1 cellular context compared by ENCODE assay signal in genomic region chr20:32621071-32621913, GRCh38.
TF ChIP-seq lines count a peak whose summit lies in the region.

No MANE protein-coding gene starts in this region.

TF ChIP-seq in HEK293, 187 proteins besides CTCF, POLR2A, EP300 and RAD21 (continued from another document):
- TF ChIP-seq PATZ1 (tag by site-specific recombination; IDR thresholded peaks at IDR 0.05) (no peak), SCRT2 (tag by site-specific recombination; IDR thresholded peaks at IDR 0.05) (no peak), EGR2 (tag by site-specific recombination; IDR thresholded peaks at IDR 0.05; ENCODE audit: low read depth) (peak; percentile 68), ZBTB8A (tag by site-specific recombination; IDR thresholded peaks at IDR 0.05) (no peak), ZBTB26 (tag by site-specific recombination; optimal IDR thresholded peaks at IDR 0.05) (no peak), ZXDB (tag by site-specific recombination; IDR thresholded peaks at IDR 0.05) (no peak), ZBTB48 (tag by site-specific recombination; IDR thresholded peaks at IDR 0.05) (no peak), ZNF692 (tag by site-specific recombination; IDR thresholded peaks at IDR 0.05) (no peak), ZNF169 (tag by site-specific recombination; IDR thresholded peaks at IDR 0.05) (no peak), SP3 (tag by site-specific recombination; IDR thresholded peaks at IDR 0.05) (no peak), ZIC2 (tag by site-specific recombination; IDR thresholded peaks at IDR 0.05) (no peak), ZNF626 (tag by site-specific recombination; IDR thresholded peaks at IDR 0.05) (no peak), ZNF624 (tag by site-specific recombination; IDR thresholded peaks at IDR 0.05) (no peak)
